26 cellular contexts compared by ENCODE assay signal in genomic region chr1:51557168-51557567, GRCh38.
"Had no signal": no experiment of that assay in that cellular context is flagged by ENCODE, and none has a peak within 500 bp of the region (broad histone marks: within the 10 kb centered on the region; RNA-seq: fewer than 3 reads in every experiment).

No MANE protein-coding gene starts in this region.

- H3K9me3 ChIP-seq: prostate gland, spleen, thyroid gland had no signal

- FAIRE-seq: endometrium had no signal

- ATAC-seq: activated CD4-positive, CD25-positive, alpha-beta regulatory T cell treated with anti-CD3 and anti-CD28 coated beads, Interleukin-2, amount 50 U/mL, for 24 hours; activated CD8-positive, alpha-beta memory T cell treated with anti-CD3 and anti-CD28 coated beads, Interleukin-2, amount 10 ng/mL, durations not matched to agents 7 days and 5 days; activated CD8-positive, alpha-beta T cell treated with anti-CD3 and anti-CD28 coated beads for 36 hours; foreskin keratinocyte; left lobe of liver; natural killer cell; stimulated activated naive CD8-positive, alpha-beta T cell treated with anti-CD3 and anti-CD28 coated beads, Interleukin-15, Interleukin-2, amounts not matched to agents 100 U/mL and 50 U/mL, for 24 hours had no signal

- H3K27ac Mint-ChIP-seq: activated CD4-positive, alpha-beta T cell treated with anti-CD3 and anti-CD28 coated beads, Interleukin-2, amount 10 ng/mL, durations not matched to agents 7 days and 5 days; activated CD8-positive, alpha-beta memory T cell treated with anti-CD3 and anti-CD28 coated beads, Interleukin-2, amount 10 ng/mL, durations not matched to agents 7 days and 5 days; activated CD8-positive, alpha-beta T cell treated with anti-CD3 and anti-CD28 coated beads for 36 hours; activated T-helper 1 cell treated with anti-CD3 and anti-CD28 coated beads, Interleukin-12 subunit alpha, Interleukin-12 subunit beta, Interleukin-2, Interleukin-4 antibody, amounts not matched to agents 30 ng/mL and 10 ng/mL and 1 ng/mL, durations not matched to agents 14 hours and 24 hours and 36 hours; brain; dendritic cell treated with granulocyte-macrophage colony-stimulating factor and Interleukin-4, amounts not matched to agents 40 ng/mL and 50 ng/mL, for 4 days; natural killer cell; T-helper 2 cell treated with Interferon-gamma antibody and Interleukin-4, amounts not matched to agents 5 μg/mL and 100 μg/mL, for 36 hours had no signal

- H3K4me1 Mint-ChIP-seq: brain, natural killer cell had no signal

- H3K9me3 Mint-ChIP-seq: activated CD8-positive, alpha-beta T cell treated with anti-CD3 and anti-CD28 coated beads for 36 hours; dendritic cell treated with granulocyte-macrophage colony-stimulating factor and Interleukin-4, amounts not matched to agents 40 ng/mL and 50 ng/mL, for 4 days; natural killer cell had no signal

- H3K36me3 Mint-ChIP-seq: brain, natural killer cell had no signal

- H3K36me3 ChIP-seq: prostate gland, spleen, thyroid gland had no signal

- H3K4me3 Mint-ChIP-seq: activated CD4-positive, alpha-beta T cell treated with anti-CD3 and anti-CD28 coated beads, Interleukin-2, amount 10 ng/mL, durations not matched to agents 7 days and 5 days; activated CD8-positive, alpha-beta memory T cell treated with anti-CD3 and anti-CD28 coated beads, Interleukin-2, amount 10 ng/mL, durations not matched to agents 7 days and 5 days; activated CD8-positive, alpha-beta T cell treated with anti-CD3 and anti-CD28 coated beads for 36 hours; activated T-helper 1 cell treated with anti-CD3 and anti-CD28 coated beads, Interleukin-12 subunit alpha, Interleukin-12 subunit beta, Interleukin-2, Interleukin-4 antibody, amounts not matched to agents 30 ng/mL and 10 ng/mL and 1 ng/mL, durations not matched to agents 14 hours and 24 hours and 36 hours; brain; dendritic cell treated with granulocyte-macrophage colony-stimulating factor and Interleukin-4, amounts not matched to agents 40 ng/mL and 50 ng/mL, for 4 days; natural killer cell; T-helper 2 cell treated with Interferon-gamma antibody and Interleukin-4, amounts not matched to agents 5 μg/mL and 100 μg/mL, for 36 hours had no signal

- H3K27ac ChIP-seq: foreskin keratinocyte, prostate gland, spleen, thyroid gland, VCaP had no signal

- DNase-seq: activated CD4-positive, alpha-beta T cell treated with anti-CD3 and anti-CD28 coated beads, Interleukin-2, amount 10 ng/mL, durations not matched to agents 7 days and 5 days; activated CD8-positive, alpha-beta memory T cell treated with anti-CD3 and anti-CD28 coated beads, Interleukin-2, amount 10 ng/mL, durations not matched to agents 7 days and 5 days; activated CD8-positive, alpha-beta T cell treated with anti-CD3 and anti-CD28 coated beads for 36 hours; activated gamma-delta T cell; activated naive CD4-positive, alpha-beta T cell treated with anti-CD3 and anti-CD28 coated beads, Interleukin-2, amount 50 U/mL, for 16 hours; anterior cingulate cortex; effector CD4-positive, alpha-beta T cell; erythroblast; foreskin keratinocyte; midbrain; natural killer cell; spleen; stimulated activated CD4-positive, alpha-beta T cell treated with anti-CD3 and anti-CD28 coated beads, Interleukin-4, amount 100 ng/mL, for 24 hours; stimulated activated naive CD8-positive, alpha-beta T cell treated with anti-CD3 and anti-CD28 coated beads, Interleukin-15, Interleukin-2, amounts not matched to agents 100 U/mL and 50 U/mL, for 24 hours; substantia nigra; thyroid gland had no signal

- H3K27me3 Mint-ChIP-seq: activated CD4-positive, alpha-beta T cell treated with anti-CD3 and anti-CD28 coated beads, Interleukin-2, amount 10 ng/mL, durations not matched to agents 7 days and 5 days; dendritic cell treated with granulocyte-macrophage colony-stimulating factor and Interleukin-4, amounts not matched to agents 40 ng/mL and 50 ng/mL, for 4 days had no signal

- H3K4me1 ChIP-seq: prostate gland, spleen, thyroid gland had no signal

- H3K4me3 ChIP-seq: lung, prostate gland, spleen, thyroid gland had no signal

- H3K27me3 ChIP-seq: foreskin keratinocyte, spleen, thyroid gland had no signal
